ENCODE assay signal across 12 cellular contexts in genomic region chr19:57709616-57710015, GRCh38. TPM values are rescaled to one million over a fixed set of nuclear protein-coding genes. Genes with fewer than 3 reads are reported as not detected.
A peak's percentile ranks its signal among the peaks of the same experiment; 100 is the strongest.
DNase-seq lines count a peak whose midpoint lies in the region; ATAC-seq and TF ChIP-seq lines count a peak whose summit lies in the region.
"Had no signal": no experiment of that assay in that cellular context is flagged by ENCODE, and none has a peak within 500 bp of the region (broad histone marks: within the 10 kb centered on the region; RNA-seq: fewer than 3 reads in every experiment).

No MANE protein-coding gene starts in this region.

- H3K36me3 ChIP-seq in cardiac muscle cell: no peaks in the 10 kb centered on the region
- peaks cover 1% of the 10 kb centered on the region for H3K36me3 ChIP-seq in muscle layer of colon (ENCODE audit: insufficient read depth, low read length)
- no peaks in the 10 kb centered on the region for H3K36me3 ChIP-seq in testis (ENCODE audit: low read depth, missing control alignments)
- no peaks in the 10 kb centered on the region for H3K36me3 ChIP-seq in HAP-1 (replicated peaks)
- H3K36me3 ChIP-seq: MG63 had no signal

- DNase-seq in cardiac muscle cell (ENCODE audit: low read depth in 1 of 2, low spot score in 1 of 2) (no peak), left ventricle myocardium superior (no peak), dorsolateral prefrontal cortex (no peak), testis (no peak), mucosa of gallbladder (ENCODE audit: low spot score) (no peak), HAP-1 (ENCODE audit: low spot score in 2 of 2) (no peak)
- DNase-seq: MG63, NCI-H524 treated with DMSO at 0.1 percent for 48 hours had no signal

- no peak for TF ChIP-seq POLR2A in testis (IDR thresholded peaks at IDR 0.05)

- H3K9me3 ChIP-seq in cardiac muscle cell (ENCODE audit: low read depth) (no peaks in the 10 kb centered on the region), muscle layer of colon (ENCODE audit: low read length) (peaks cover 9% of the 10 kb centered on the region), testis (no peaks in the 10 kb centered on the region), HAP-1 (no peaks in the 10 kb centered on the region; the same call in 1 of the 2 replicates)

- H3K4me3 ChIP-seq in cardiac muscle cell (peak overlapping the region; percentile 74), dorsolateral prefrontal cortex (peak overlapping the region in 42 of 59 donors; percentile 30 to 82 (median 71)), muscle layer of colon (ENCODE audit: low read depth in 1 of 2, low read length in 2 of 2) (peak overlapping the region in 1 of 2 donors; percentile 77), testis (peak overlapping the region; percentile 57 to 62), HAP-1 (no peak overlapping the region)
- H3K4me3 ChIP-seq: MG63 had no signal

- H3K27me3 ChIP-seq in cardiac muscle cell (no peaks in the 10 kb centered on the region), dorsolateral prefrontal cortex (no peaks in the 10 kb centered on the region), muscle layer of colon (ENCODE audit: control insufficient read depth in 1 of 2, insufficient read depth in 2 of 2, low read length in 2 of 2) (no peaks in the 10 kb centered on the region), testis (no peaks in the 10 kb centered on the region), HAP-1 (ENCODE audit: low read depth) (no peaks in the 10 kb centered on the region)
- H3K27me3 ChIP-seq: MG63 had no signal

- in situ Hi-C loops in HAP-1 (cut with MboI; ENCODE audit: low sequenced_read_pairs): no loop called here

- ATAC-seq in left ventricle myocardium superior: no peak
- no peak for ATAC-seq in HG03457 (IDR thresholded peaks at IDR 0.05; ENCODE audit: unreplicated experiment)

- H3K27ac ChIP-seq in cardiac muscle cell (peak overlapping the region; percentile 97), dorsolateral prefrontal cortex (peak overlapping the region in 13 of 59 donors; percentile 74 to 94 (median 85)), muscle layer of colon (ENCODE audit: low read depth, low read length) (peak overlapping the region; percentile 8), testis (no peak overlapping the region)
- H3K27ac ChIP-seq: thoracic aorta had no signal

- TF ChIP-seq CTCF in cardiac muscle cell (IDR thresholded peaks at IDR 0.05; ENCODE audit: low read depth, low read length): no peak
- no peak for TF ChIP-seq CTCF in dorsolateral prefrontal cortex (IDR thresholded peaks at IDR 0.05 in 54 of 56, conservative IDR thresholded peaks at IDR 0.05 in 2 of 56; ENCODE audit: low read depth in 1 of 56, partially characterized antibody in 56 of 56)
- TF ChIP-seq CTCF in testis (IDR thresholded peaks at IDR 0.05): no peak

- H3K4me1 ChIP-seq in cardiac muscle cell (ENCODE audit: low read depth) (peaks cover 26% of the 10 kb centered on the region), muscle layer of colon (ENCODE audit: insufficient read depth, low read length) (no peaks in the 10 kb centered on the region), testis (no peaks in the 10 kb centered on the region), HAP-1 (no peaks in the 10 kb centered on the region)

- no peak overlapping the region for H3K9ac ChIP-seq in muscle layer of colon (ENCODE audit: low read length)

- intact Hi-C loops in left ventricle myocardium superior (cut with micrococcal nuclease): no loop called here
- intact Hi-C loops in dorsolateral prefrontal cortex (cut with DNase I): no loop called here
- intact Hi-C loops in testis (cut with DNase I; ENCODE audit: low total_unique reads): no loop called here

- WGBS in testis, 2 donors: 51% methylated on average over 15 of the region's 15 CpGs

RNA-seq across cellular contexts. Expression of gene ZNF154, which starts 0.6 kb away (rescaled TPM):
- 14.0 and 20.1 TPM in 2 replicates for total RNA-seq in cardiac muscle cell
- polyA plus RNA-seq in cardiac muscle cell: 11.1 and 16.3 TPM in 2 replicates
- 3.5 TPM for total RNA-seq in left ventricle myocardium superior
- total RNA-seq in dorsolateral prefrontal cortex: 10 to 100 TPM in 118 of 120 experiments, 1 to 10 TPM in 2; 8.5 to 30.9 (median 19.2) TPM
- total RNA-seq in testis: 1 to 10 TPM; 1.1 to 6.8 TPM
- 3.3 TPM for polyA plus RNA-seq in testis (ENCODE audit: insufficient read depth, low read depth, low replicate concordance)
- 11.7 TPM for total RNA-seq in mucosa of gallbladder

RNA-seq across cellular contexts. Expression of gene ZNF671, which starts 17.8 kb away (rescaled TPM):
- total RNA-seq in cardiac muscle cell (14.4 and 24.2 TPM in 2 replicates), left ventricle myocardium superior (6.7 TPM), dorsolateral prefrontal cortex (10 to 100 TPM in 119 of 120 experiments, 1 to 10 TPM in 1; 9.9 to 22.4 (median 15.3) TPM), testis (10 to 100 TPM; 14.3 to 14.4 TPM), mucosa of gallbladder (14.9 TPM)
- polyA plus RNA-seq in cardiac muscle cell (16.7 and 19.3 TPM in 2 replicates), testis (ENCODE audit: insufficient read depth, low read depth, low replicate concordance) (15.1 TPM)

RNA-seq across cellular contexts. Expression of gene ZNF551, which starts 27.8 kb away (rescaled TPM):
- total RNA-seq in cardiac muscle cell (9.9 and 11.8 TPM in 2 replicates), left ventricle myocardium superior (3.1 TPM), dorsolateral prefrontal cortex (1 to 10 TPM; 3.2 to 9.3 (median 5.8) TPM), testis (10 to 100 TPM; 22.9 to 30.8 TPM), mucosa of gallbladder (5.3 TPM)
- polyA plus RNA-seq in cardiac muscle cell (4.0 and 4.4 TPM in 2 replicates), testis (ENCODE audit: insufficient read depth, low read depth, low replicate concordance) (9.7 TPM)

RNA-seq across cellular contexts. Expression of gene ZNF776, which starts 37.0 kb away (rescaled TPM):
- total RNA-seq in cardiac muscle cell (16.9 and 20.0 TPM in 2 replicates), left ventricle myocardium superior (15.9 TPM), dorsolateral prefrontal cortex (10 to 100 TPM; 16.1 to 36.3 (median 24.7) TPM), testis (10 to 100 TPM; 21.7 to 31.0 TPM), mucosa of gallbladder (21.6 TPM)
- polyA plus RNA-seq in cardiac muscle cell (20.7 and 26.6 TPM in 2 replicates), testis (ENCODE audit: insufficient read depth, low read depth, low replicate concordance) (11.8 TPM)

RNA-seq across cellular contexts. Expression of gene ZSCAN4, which starts 40.9 kb away (rescaled TPM):
- not detected in 2 replicates for total RNA-seq in cardiac muscle cell
- polyA plus RNA-seq in cardiac muscle cell: not detected in 2 replicates
- total RNA-seq in left ventricle myocardium superior: not detected
- total RNA-seq in dorsolateral prefrontal cortex: under 1 TPM in 2 of 120 experiments, not detected in 118; 0.24 to 0.25 TPM
- under 1 TPM; 0.12 to 0.24 TPM for total RNA-seq in testis
- 0.26 TPM for polyA plus RNA-seq in testis (ENCODE audit: insufficient read depth, low read depth, low replicate concordance)
- not detected for total RNA-seq in mucosa of gallbladder
- total RNA-seq: mononuclear cell, thoracic aorta had no signal

Comparison
In these comparisons a context has a peak if more than half of its experiments do, and no peak if none do; other contexts are left out.
1. H3K27ac ChIP-seq: peak in cardiac muscle cell (single experiment) and muscle layer of colon (single experiment); none in testis (0 of 2).